In the genomic region with DNA sequence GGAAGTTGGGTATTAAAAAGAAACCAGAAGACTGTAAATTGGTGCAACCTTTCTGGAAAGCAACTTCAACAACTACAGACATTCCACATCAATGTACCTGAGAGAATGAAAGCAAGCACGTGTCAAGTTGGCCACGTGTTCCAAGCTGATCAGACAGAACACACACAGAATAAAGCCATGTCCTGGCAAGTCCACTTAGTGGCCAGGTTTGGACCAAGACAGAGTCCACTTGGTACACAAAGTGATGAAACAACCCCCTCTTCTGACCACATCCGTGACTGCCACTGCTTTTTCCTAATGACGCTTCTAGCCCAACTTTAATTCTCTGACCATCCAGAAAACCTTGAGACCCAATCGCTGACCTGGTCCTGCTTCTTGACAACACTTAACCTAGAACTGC, we compare ENCODE assay signal across 8 cellular contexts.
A peak's percentile ranks its signal among the peaks of the same experiment; 100 is the strongest.
DNase-seq lines count a peak whose midpoint lies in the region; ATAC-seq and TF ChIP-seq lines count a peak whose summit lies in the region.

No MANE protein-coding gene starts in this region.

- H3K4me1 Mint-ChIP-seq in activated naive CD8-positive, alpha-beta T cell treated with anti-CD3 and anti-CD28 coated beads for 36 hours = peaks cover 44% of the 10 kb centered on the region
- H3K4me1 Mint-ChIP-seq in immature natural killer cell = peaks cover 38 to 40% of the 10 kb centered on the region in 2 donors

- ATAC-seq in GM18873 (IDR thresholded peaks at IDR 0.05; ENCODE audit: low FRiP score, unreplicated experiment) = no peak
- ATAC-seq in GM19328 (IDR thresholded peaks at IDR 0.05; ENCODE audit: unreplicated experiment) = no peak

- no peak overlapping the region for H3K4me3 Mint-ChIP-seq in activated naive CD8-positive, alpha-beta T cell treated with anti-CD3 and anti-CD28 coated beads for 36 hours
- H3K4me3 Mint-ChIP-seq in immature natural killer cell = no peak overlapping the region

- no peaks in the 10 kb centered on the region for H3K4me1 ChIP-seq in uterus

- DNase-seq in A172 (ENCODE audit: low spot score) (peak; percentile 50), GM13976 (ENCODE audit: low spot score) (no peak), immature natural killer cell (no peak), uterus (peak; percentile 48 to 56), SIG-M5 treated with dmso at 0.1 percent for 504 hours (lab: John Stamatoyannopoulos, UW; ENCODE audit: unreplicated experiment) (no peak)
- DNase-seq in activated naive CD8-positive, alpha-beta T cell treated with anti-CD3 and anti-CD28 coated beads for 36 hours = no peak

- no peak overlapping the region for H3K4me3 ChIP-seq in uterus

- no peaks in the 10 kb centered on the region for H3K36me3 Mint-ChIP-seq in activated naive CD8-positive, alpha-beta T cell treated with anti-CD3 and anti-CD28 coated beads for 36 hours
- no peaks in the 10 kb centered on the region for H3K36me3 Mint-ChIP-seq in immature natural killer cell

- H3K9me3 Mint-ChIP-seq in activated naive CD8-positive, alpha-beta T cell treated with anti-CD3 and anti-CD28 coated beads for 36 hours = no peaks in the 10 kb centered on the region
- no peaks in the 10 kb centered on the region for H3K9me3 Mint-ChIP-seq in immature natural killer cell

- no peaks in the 10 kb centered on the region for H3K27me3 Mint-ChIP-seq in activated naive CD8-positive, alpha-beta T cell treated with anti-CD3 and anti-CD28 coated beads for 36 hours
- H3K27me3 Mint-ChIP-seq in immature natural killer cell (ENCODE audit: low read depth in 3 of 3) = peaks cover 5 to 13% (median 6%) of the 10 kb centered on the region in 3 donors

- no peaks in the 10 kb centered on the region for H3K9me3 ChIP-seq in uterus

- peak overlapping the region; percentile 40 for H3K27ac Mint-ChIP-seq in activated naive CD8-positive, alpha-beta T cell treated with anti-CD3 and anti-CD28 coated beads for 36 hours
- H3K27ac Mint-ChIP-seq in immature natural killer cell = peak overlapping the region in 4 of 6 donors; percentile 30 to 74 (median 38)

- in situ Hi-C loops in GM13976 (cut with MboI; ENCODE audit: low sequenced_read_pairs, unreplicated experiment) = loop anchor here (10.0 kb wide), 2 partner anchors 74 to 244 kb away; no protein-coding TSS in a partner anchor

- H3K27ac ChIP-seq in uterus = no peak overlapping the region

- peak; percentile 44 for TF ChIP-seq CTCF in GM13976 (IDR thresholded peaks at IDR 0.05; ENCODE audit: borderline replicate concordance, control extremely low read depth, extremely low read depth, insufficient read depth, missing control alignments)
- TF ChIP-seq CTCF in uterus (IDR thresholded peaks at IDR 0.05) = peak; percentile 41 to 73 (median 47)

- no peak for TF ChIP-seq POLR2A in uterus (IDR thresholded peaks at IDR 0.05)

- H3K27me3 ChIP-seq in uterus = no peaks in the 10 kb centered on the region

- intact Hi-C loops in uterus (cut with DNase I; ENCODE audit: low total_unique reads) = loop anchor here (10.0 kb wide), 1 partner anchor 246 kb away; no protein-coding TSS in a partner anchor

- no peaks in the 10 kb centered on the region for H3K36me3 ChIP-seq in uterus

Comparison
In these comparisons a context has a peak if more than half of its experiments do, and no peak if none do; other contexts are left out.
1. DNase-seq: peak in A172 (single experiment) and uterus (2 of 2); none in GM13976 (single experiment), activated naive CD8-positive, alpha-beta T cell treated with anti-CD3 and anti-CD28 coated beads for 36 hours (single experiment), immature natural killer cell (0 of 3) and SIG-M5 treated with dmso at 0.1 percent for 504 hours (single experiment).